In the genomic region with DNA sequence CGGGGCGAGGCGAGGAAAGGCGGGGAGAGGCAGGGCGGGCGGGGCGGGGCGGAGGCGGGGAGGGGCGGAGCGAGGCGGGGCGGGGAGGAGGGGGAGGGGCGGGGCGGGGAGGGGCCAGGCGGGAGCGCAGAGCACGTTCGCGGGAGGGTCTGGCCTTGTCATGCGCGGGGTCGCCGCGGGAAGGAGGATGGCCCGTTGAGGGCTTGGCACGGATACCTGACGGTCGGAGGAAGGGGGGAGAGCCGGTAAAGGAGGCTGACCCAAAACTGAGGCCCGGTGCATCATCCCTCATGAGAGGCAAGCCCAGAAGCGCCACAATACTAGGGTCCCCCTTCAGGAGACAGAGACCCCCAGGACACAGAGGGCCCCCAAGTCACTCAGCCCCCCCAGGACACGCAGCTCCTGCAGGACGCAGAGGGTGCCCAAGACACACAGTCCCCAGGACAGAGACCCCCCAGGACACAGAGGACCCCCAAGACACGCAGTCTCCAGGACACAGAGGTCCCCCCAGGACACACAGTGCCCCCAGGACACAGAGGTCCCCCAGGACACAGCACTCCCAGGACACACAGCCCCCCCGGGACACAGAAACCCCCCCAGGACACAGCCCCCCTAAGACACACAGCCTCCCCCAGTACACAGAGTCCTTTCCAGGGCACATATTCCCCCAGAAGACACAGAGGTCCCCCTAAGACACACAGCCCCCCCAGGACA, we compare ENCODE assay signal across 8 cellular contexts. TPM values are rescaled to one million over a fixed set of nuclear protein-coding genes. Genes with fewer than 3 reads are reported as not detected.
DNase-seq lines count a peak whose midpoint lies in the region; ATAC-seq and TF ChIP-seq lines count a peak whose summit lies in the region.

No MANE protein-coding gene starts in this region.

- ATAC-seq in left cardiac atrium (peak; percentile 24 to 34), GM18505 (IDR thresholded peaks at IDR 0.05; ENCODE audit: unreplicated experiment) (no peak)

- TF ChIP-seq POLR2A in GM18505 (IDR thresholded peaks at IDR 0.05; ENCODE audit: borderline replicate concordance, extremely low read depth, insufficient read depth, insufficient read length): no peak

- DNase-seq in NCI-H1092 treated with DMSO at 0.1 percent for 48 hours (lab: John Stamatoyannopoulos, UW): peak; percentile 18
- DNase-seq in NCI-H1092 (lab: John Stamatoyannopoulos, UW): no peak
- peak; percentile 15 for DNase-seq in M059J (ENCODE audit: low read depth)
- DNase-seq in activated gamma-delta T cell treated with anti-CD3 and anti-CD28 coated beads, Interleukin-2, amount 50 U/mL, for 16 hours (ENCODE audit: low read depth): peak; percentile 22
- DNase-seq in left cardiac atrium: peak; percentile 72
- DNase-seq in retina: peak; percentile 67
- DNase-seq in DMS153 (lab: John Stamatoyannopoulos, UW): no peak

- intact Hi-C loops in left cardiac atrium (cut with DNase I): no loop called here

RNA-seq across cellular contexts. Expression of a gene that starts 0.7 kb away (rescaled TPM):
- total RNA-seq in M059J (2014; rRNA removed; shearing (Covaris generic)): 68.1 and 97.9 TPM in 2 replicates
- total RNA-seq in left cardiac atrium: 10 to 100 TPM; 40.1 to 47.3 TPM

RNA-seq across cellular contexts. Expression of a gene that starts 49.6 kb away (rescaled TPM):
- 4.3 and 8.9 TPM in 2 replicates for total RNA-seq in M059J (2014; rRNA removed; shearing (Covaris generic))
- 10 to 100 TPM; 12.8 to 16.7 TPM for total RNA-seq in left cardiac atrium

Comparison
In these comparisons a context has a peak if more than half of its experiments do, and no peak if none do; other contexts are left out.
1. DNase-seq: peak in NCI-H1092 treated with DMSO at 0.1 percent for 48 hours (single experiment), M059J (single experiment), activated gamma-delta T cell treated with anti-CD3 and anti-CD28 coated beads, Interleukin-2, amount 50 U/mL, for 16 hours (single experiment), left cardiac atrium (single experiment) and retina (single experiment); none in NCI-H1092 (single experiment) and DMS153 (single experiment).